Comparison of ENCODE assay signal across 13 cellular contexts in the genomic region with DNA sequence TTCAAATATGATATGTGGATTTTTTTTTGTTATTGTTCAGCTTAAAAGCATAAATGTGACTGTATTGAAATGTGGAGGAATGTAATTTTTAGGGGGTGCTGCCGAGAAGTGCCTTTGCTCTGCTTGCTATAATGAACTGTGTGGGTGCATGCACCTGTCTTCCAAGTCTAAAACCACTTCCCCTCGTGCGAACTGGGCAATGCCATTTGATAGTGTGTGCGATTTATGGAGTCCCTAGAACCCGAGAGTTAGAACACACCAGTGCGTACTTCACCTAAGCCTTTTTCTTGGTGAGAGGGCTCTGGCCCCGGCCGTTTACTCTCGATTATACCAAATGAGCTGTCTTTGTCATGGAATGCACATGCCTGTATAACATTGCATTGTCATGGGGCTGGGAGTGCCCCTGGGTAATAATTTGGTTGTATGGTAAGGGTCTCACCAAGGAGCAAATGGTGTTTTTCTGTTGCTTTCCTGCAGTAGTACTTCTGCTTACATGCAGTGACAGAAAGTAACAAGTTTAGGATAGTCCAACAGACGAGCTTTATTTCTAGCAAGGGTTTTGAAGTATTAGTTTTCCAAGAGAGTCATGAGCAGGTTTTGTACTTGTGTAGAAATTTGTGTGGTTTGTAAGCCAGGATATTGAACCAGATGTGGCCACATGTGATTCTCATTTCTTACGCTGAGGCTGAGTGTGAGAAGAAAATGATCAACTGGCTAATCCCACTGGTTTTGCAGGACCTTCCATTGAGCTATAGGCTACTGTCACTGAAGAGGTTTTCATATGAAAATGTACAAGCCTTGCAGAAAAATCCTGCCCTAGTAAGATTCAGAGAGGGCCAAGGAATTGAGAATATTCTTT.
DNase-seq lines count a peak whose midpoint lies in the region; ATAC-seq and TF ChIP-seq lines count a peak whose summit lies in the region.
"Had no signal": no experiment of that assay in that cellular context is flagged by ENCODE, and none has a peak within 500 bp of the region (broad histone marks: within the 10 kb centered on the region; RNA-seq: fewer than 3 reads in every experiment).

No MANE protein-coding gene starts in this region.

- peaks cover 37% of the 10 kb centered on the region for H3K27me3 Mint-ChIP-seq in GM23338 (ENCODE audit: insufficient read depth, low read depth, poor library complexity)
- no peaks in the 10 kb centered on the region for H3K27me3 Mint-ChIP-seq in activated naive CD8-positive, alpha-beta T cell
- H3K27me3 Mint-ChIP-seq in naive thymus-derived CD4-positive, alpha-beta T cell: no peaks in the 10 kb centered on the region

- H3K36me3 ChIP-seq in BLaER1 (peaks cover 86% of the 10 kb centered on the region), GM23338 (ENCODE audit: insufficient read depth) (peaks cover 28% of the 10 kb centered on the region), stomach (peaks cover 18 to 36% (median 32%) of the 10 kb centered on the region in 4 donors)
- peaks cover 0 to 34% (median 0%) of the 10 kb centered on the region in 3 experiments for H3K36me3 ChIP-seq in naive thymus-derived CD4-positive, alpha-beta T cell (ENCODE audit: control insufficient read depth in 2 of 3, insufficient read depth in 3 of 3, low read length in 3 of 3)
- H3K36me3 ChIP-seq: breast epithelium had no signal

- H3K4me3 Mint-ChIP-seq in GM23338: no peak overlapping the region
- no peak overlapping the region for H3K4me3 Mint-ChIP-seq in activated naive CD8-positive, alpha-beta T cell
- H3K4me3 Mint-ChIP-seq in naive thymus-derived CD4-positive, alpha-beta T cell: peak overlapping the region in 1 of 10 donors; percentile 9
- H3K4me3 Mint-ChIP-seq: neural crest cell had no signal

- no peak for TF ChIP-seq CTCF in GM23338 (conservative IDR thresholded peaks at IDR 0.05; ENCODE audit: low read depth in 2 of 2)
- no peak for TF ChIP-seq CTCF in stomach (IDR thresholded peaks at IDR 0.05)

- H3K4me3 ChIP-seq in BLaER1 (no peak overlapping the region), GM23338 (no peak overlapping the region), stomach (no peak overlapping the region)
- H3K4me3 ChIP-seq in naive thymus-derived CD4-positive, alpha-beta T cell (ENCODE audit: low read length): no peak overlapping the region
- H3K4me3 ChIP-seq: breast epithelium, right lobe of liver, vagina had no signal

- no peaks in the 10 kb centered on the region for H3K27me3 ChIP-seq in BLaER1
- no peaks in the 10 kb centered on the region for H3K27me3 ChIP-seq in GM23338 (ENCODE audit: insufficient read depth)
- H3K27me3 ChIP-seq in naive thymus-derived CD4-positive, alpha-beta T cell (ENCODE audit: control insufficient read depth in 2 of 2, insufficient read depth in 2 of 2, low read length in 2 of 2): no peaks in the 10 kb centered on the region
- no peaks in the 10 kb centered on the region for H3K27me3 ChIP-seq in stomach
- H3K27me3 ChIP-seq: breast epithelium, foreskin keratinocyte, right lobe of liver, vagina had no signal

- H2AFZ ChIP-seq in GM23338: no peak overlapping the region

- H4K20me1 ChIP-seq in BLaER1 (peaks cover 95% of the 10 kb centered on the region), GM23338 (replicated peaks; ENCODE audit: insufficient read depth) (peaks cover 88% of the 10 kb centered on the region)

- peaks cover 96% of the 10 kb centered on the region for H3K79me2 ChIP-seq in GM23338 (replicated peaks; ENCODE audit: insufficient read depth)

- peaks cover 36% of the 10 kb centered on the region for H3F3A ChIP-seq in GM23338 (replicated peaks; ENCODE audit: low read depth)

- no peaks in the 10 kb centered on the region for H3K9me2 ChIP-seq in GM23338 (ENCODE audit: insufficient read depth)

- no peak overlapping the region for H3K9ac ChIP-seq in BLaER1

- H3K9me3 ChIP-seq in BLaER1 (no peaks in the 10 kb centered on the region), stomach (no peaks in the 10 kb centered on the region)
- H3K9me3 ChIP-seq in naive thymus-derived CD4-positive, alpha-beta T cell (ENCODE audit: control insufficient read depth in 2 of 3, low read length in 3 of 3): no peaks in the 10 kb centered on the region
- H3K9me3 ChIP-seq: breast epithelium, right lobe of liver, vagina had no signal

- DNase-seq in GM23338 (ENCODE audit: low spot score) (no peak), stomach (no peak), NCI-H2196 treated with DMSO at 0.1 percent for 48 hours (lab: John Stamatoyannopoulos, UW; ENCODE audit: unreplicated experiment) (no peak), ACHN (no peak)
- DNase-seq in naive thymus-derived CD4-positive, alpha-beta T cell: no peak
- DNase-seq: foreskin keratinocyte had no signal

- 83 to 93% (median 85%) methylated on average over 11 of the region's 11 CpGs for WGBS in stomach, 5 donors

- no peaks in the 10 kb centered on the region; the same call in 2 of the 3 replicates for H3K9me3 Mint-ChIP-seq in GM23338
- H3K9me3 Mint-ChIP-seq in activated naive CD8-positive, alpha-beta T cell (ENCODE audit: low read depth): no peaks in the 10 kb centered on the region
- H3K9me3 Mint-ChIP-seq in naive thymus-derived CD4-positive, alpha-beta T cell: no peaks in the 10 kb centered on the region
- H3K9me3 Mint-ChIP-seq: neural crest cell had no signal

- no peak for TF ChIP-seq EP300 in stomach (IDR thresholded peaks at IDR 0.05)

- H3K36me3 Mint-ChIP-seq in GM23338 (ENCODE audit: low read depth): peaks cover 65% of the 10 kb centered on the region
- H3K36me3 Mint-ChIP-seq in activated naive CD8-positive, alpha-beta T cell: peaks cover 8% of the 10 kb centered on the region
- H3K36me3 Mint-ChIP-seq in naive thymus-derived CD4-positive, alpha-beta T cell: peaks cover 7 to 28% (median 10%) of the 10 kb centered on the region in 5 donors

- H3K4me1 Mint-ChIP-seq in GM23338: peaks cover 85% of the 10 kb centered on the region
- peaks cover 38% of the 10 kb centered on the region for H3K4me1 Mint-ChIP-seq in activated naive CD8-positive, alpha-beta T cell (ENCODE audit: low read depth)
- H3K4me1 Mint-ChIP-seq in naive thymus-derived CD4-positive, alpha-beta T cell: peaks cover 22 to 56% (median 46%) of the 10 kb centered on the region in 7 donors

- POLR2A ChIA-PET in naive thymus-derived CD4-positive, alpha-beta T cell (lab: Charles Lee): no interaction called here

- H3K27ac ChIP-seq in BLaER1: peak overlapping the region; percentile 11; the same call in 1 of the 2 replicates
- H3K27ac ChIP-seq in GM23338 (ENCODE audit: low read depth): peak overlapping the region; percentile 16; the same call in 1 of the 2 replicates
- H3K27ac ChIP-seq in naive thymus-derived CD4-positive, alpha-beta T cell (ENCODE audit: low read depth, low read length): peak overlapping the region; percentile 2
- H3K27ac ChIP-seq in stomach: peak overlapping the region in 1 of 5 donors; percentile 65
- H3K27ac ChIP-seq: foreskin keratinocyte, right lobe of liver, vagina had no signal

- peak overlapping the region; percentile 79; the same call in 1 of the 2 replicates for H3K4me2 ChIP-seq in BLaER1
- peak overlapping the region; percentile 42; the same call in 1 of the 2 replicates for H3K4me2 ChIP-seq in GM23338

- ATAC-seq in GM23338 (no peak), GM21447 (IDR thresholded peaks at IDR 0.05; ENCODE audit: unreplicated experiment) (no peak)
- ATAC-seq in naive thymus-derived CD4-positive, alpha-beta T cell: no peak

- no peak for TF ChIP-seq POLR2A in stomach (IDR thresholded peaks at IDR 0.05)

- no peak overlapping the region for H3K27ac Mint-ChIP-seq in GM23338
- H3K27ac Mint-ChIP-seq in activated naive CD8-positive, alpha-beta T cell: peak overlapping the region; percentile 69
- peak overlapping the region; percentile 35 to 87 (median 67) for H3K27ac Mint-ChIP-seq in naive thymus-derived CD4-positive, alpha-beta T cell

- in situ Hi-C loops in ACHN (cut with HindIII; ENCODE audit: low pct_ligation_motif_present, low pct_unique_long_range_greater_than_20kb, low sequenced_read_pairs): no loop called here

- CTCF ChIA-PET in naive thymus-derived CD4-positive, alpha-beta T cell (lab: Charles Lee): interaction anchor here (0.6 to 1.7 kb wide), 6 partner anchors 16 to 1434 kb away, joined by 3 to 6 read pairs (median 3); no protein-coding TSS in a partner anchor

- intact Hi-C loops in naive thymus-derived CD4-positive, alpha-beta T cell (cut with micrococcal nuclease): loop anchor here (1.0 to 5.0 kb wide), 9 partner anchors 133 to 1581 kb away; no protein-coding TSS in a partner anchor
- intact Hi-C loops in stomach (cut with DNase I; ENCODE audit: low total_unique reads): no loop called here

- H3K4me1 ChIP-seq in BLaER1 (peaks cover 53% of the 10 kb centered on the region), GM23338 (ENCODE audit: insufficient read depth) (peaks cover 66% of the 10 kb centered on the region), stomach (peaks cover 9 to 31% (median 21%) of the 10 kb centered on the region in 4 donors)
- peaks cover 0 to 11% of the 10 kb centered on the region in 2 donors for H3K4me1 ChIP-seq in naive thymus-derived CD4-positive, alpha-beta T cell (ENCODE audit: control insufficient read depth in 2 of 2, insufficient read depth in 2 of 2, low read length in 2 of 2)

TF ChIP-seq in GM23338, 12 proteins besides CTCF, POLR2A, EP300 and RAD21:
- no peak for TF ChIP-seq EZH2 (IDR thresholded peaks at IDR 0.05; ENCODE audit: low read depth, unreplicated experiment)
- TF ChIP-seq CREB1 (CRISPR knock-in tag; IDR thresholded peaks at IDR 0.05; ENCODE audit: low read depth): no peak
- no peak for TF ChIP-seq EZH2phosphoT487 (IDR thresholded peaks at IDR 0.05; ENCODE audit: unreplicated experiment)
